In the genomic region with DNA sequence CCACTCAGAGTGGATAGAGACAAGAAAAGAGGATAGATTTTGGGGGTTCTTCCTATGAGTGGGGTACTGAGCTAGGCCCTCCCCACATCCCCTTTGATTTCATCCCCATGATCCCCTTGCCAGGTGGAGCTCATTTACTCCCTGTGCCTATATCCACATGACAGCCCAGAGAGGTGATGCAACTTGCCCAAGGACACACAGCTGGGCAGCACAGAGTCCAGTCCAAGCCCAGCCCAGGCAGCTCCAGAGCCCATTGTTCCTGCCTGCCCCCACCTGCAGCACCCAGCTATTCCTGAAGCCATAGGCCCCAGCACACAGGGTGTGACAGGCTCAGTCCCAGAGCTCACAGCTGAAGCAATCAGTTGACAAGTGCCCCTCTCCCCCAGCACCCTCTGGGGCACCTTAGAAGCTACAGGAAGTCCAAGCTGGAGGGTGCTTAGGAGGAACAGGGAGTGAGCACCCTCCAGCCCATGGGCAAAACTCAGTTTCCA, we compare ENCODE assay signal across 17 cellular contexts. TPM values are rescaled to one million over a fixed set of nuclear protein-coding genes. Genes with fewer than 3 reads are reported as not detected.
DNase-seq lines count a peak whose midpoint lies in the region; ATAC-seq and TF ChIP-seq lines count a peak whose summit lies in the region.
"Had no signal": no experiment of that assay in that cellular context is flagged by ENCODE, and none has a peak within 500 bp of the region (broad histone marks: within the 10 kb centered on the region; RNA-seq: fewer than 3 reads in every experiment).

No MANE protein-coding gene starts in this region.

- no peak overlapping the region for H2AFZ ChIP-seq in neural progenitor cell (replicated peaks)

- no peak overlapping the region for H3K4me3 Mint-ChIP-seq in endodermal cell
- no peak overlapping the region for H3K4me3 Mint-ChIP-seq in neural progenitor cell
- H3K4me3 Mint-ChIP-seq in stimulated activated effector memory CD8-positive, alpha-beta T cell treated with anti-CD3 and anti-CD28 coated beads, Interleukin-12 subunit alpha, Interleukin-12 subunit beta, amount 100 ng/mL, for 72 hours = no peak overlapping the region
- H3K4me3 Mint-ChIP-seq: CD8-positive, alpha-beta T cell; H9 had no signal

- DNase-seq in endodermal cell (peak; percentile 25), neural progenitor cell (ENCODE audit: low spot score) (no peak), GM10248 (ENCODE audit: extremely low spot score) (no peak), NAMALWA (ENCODE audit: low spot score) (no peak), omental fat pad (ENCODE audit: low spot score) (no peak)
- no peak for DNase-seq in stimulated activated effector memory CD8-positive, alpha-beta T cell treated with anti-CD3 and anti-CD28 coated beads, Interleukin-12 subunit alpha, Interleukin-12 subunit beta, amount 100 ng/mL, for 72 hours (ENCODE audit: low spot score in 2 of 2)
- DNase-seq: 8988T; Calu3; CD8-positive, alpha-beta T cell; DMS79 treated with DMSO at 0.1 percent for 48 hours; EL; GOT3; H9 had no signal

- TF ChIP-seq CTCF in DOHH2 (IDR thresholded peaks at IDR 0.05; ENCODE audit: low read depth, low read length, poor library complexity, severe bottlenecking) (no peak), endodermal cell (conservative IDR thresholded peaks at IDR 0.05) (no peak), neural progenitor cell (IDR thresholded peaks at IDR 0.05) (no peak), GM10248 (IDR thresholded peaks at IDR 0.05; ENCODE audit: control extremely low read depth, extremely low read depth, low read depth, missing control alignments) (no peak), omental fat pad (IDR thresholded peaks at IDR 0.05) (no peak)

- H3K4me1 Mint-ChIP-seq in endodermal cell (peaks cover 3% of the 10 kb centered on the region), neural progenitor cell (peaks cover 33% of the 10 kb centered on the region)
- no peaks in the 10 kb centered on the region for H3K4me1 Mint-ChIP-seq in stimulated activated effector memory CD8-positive, alpha-beta T cell treated with anti-CD3 and anti-CD28 coated beads, Interleukin-12 subunit alpha, Interleukin-12 subunit beta, amount 100 ng/mL, for 72 hours

- no peaks in the 10 kb centered on the region for H3K79me2 ChIP-seq in DOHH2 (ENCODE audit: control insufficient read depth, low read length)
- H3K79me2 ChIP-seq in neural progenitor cell (ENCODE audit: low read depth) = no peaks in the 10 kb centered on the region

- H3K36me3 Mint-ChIP-seq in endodermal cell (ENCODE audit: low read depth) (no peaks in the 10 kb centered on the region), neural progenitor cell (no peaks in the 10 kb centered on the region)
- no peaks in the 10 kb centered on the region for H3K36me3 Mint-ChIP-seq in stimulated activated effector memory CD8-positive, alpha-beta T cell treated with anti-CD3 and anti-CD28 coated beads, Interleukin-12 subunit alpha, Interleukin-12 subunit beta, amount 100 ng/mL, for 72 hours
- H3K36me3 Mint-ChIP-seq: CD8-positive, alpha-beta T cell; IgD-negative memory B cell had no signal

- H3K27ac ChIP-seq in DOHH2 (ENCODE audit: low read depth, low read length) = no peak overlapping the region
- no peak overlapping the region for H3K27ac ChIP-seq in endodermal cell (ENCODE audit: low read depth, low read length)
- H3K27ac ChIP-seq in neural progenitor cell = peak overlapping the region; percentile 82
- H3K27ac ChIP-seq: BLaER1 treated with 17β-estradiol and CSF1 and Interleukin-3, amounts not matched to agents 10 nM and 100 nM had no signal

- H4K20me1 ChIP-seq in DOHH2 (ENCODE audit: control insufficient read depth, insufficient read depth, low read depth, low read length) (no peaks in the 10 kb centered on the region), neural progenitor cell (ENCODE audit: low read depth) (no peaks in the 10 kb centered on the region)

- H3K4me3 ChIP-seq in DOHH2 (ENCODE audit: low read length) (no peak overlapping the region), endodermal cell (ENCODE audit: low read length) (no peak overlapping the region), neural progenitor cell (no peak overlapping the region)
- H3K4me3 ChIP-seq: BLaER1 treated with 17β-estradiol and CSF1 and Interleukin-3, amounts not matched to agents 10 nM and 100 nM had no signal

- H3K9ac ChIP-seq in endodermal cell (ENCODE audit: extremely low read depth, low read length, poor library complexity, severe bottlenecking) (no peak overlapping the region), neural progenitor cell (no peak overlapping the region)
- H3K9ac ChIP-seq: BLaER1 treated with 17β-estradiol and CSF1 and Interleukin-3, amounts not matched to agents 10 nM and 100 nM had no signal

- peaks cover 9% of the 10 kb centered on the region for H3F3A ChIP-seq in DOHH2 (ENCODE audit: control insufficient read depth, insufficient read depth)
- peaks cover 27% of the 10 kb centered on the region for H3F3A ChIP-seq in neural progenitor cell (ENCODE audit: low read depth)

- H3K27me3 ChIP-seq in DOHH2 (ENCODE audit: control insufficient read depth, low read length) (no peaks in the 10 kb centered on the region), endodermal cell (ENCODE audit: control insufficient read depth, insufficient read depth, low read length, poor library complexity, severe bottlenecking) (no peaks in the 10 kb centered on the region), neural progenitor cell (no peaks in the 10 kb centered on the region)

- CTCF ChIA-PET in GM10248 (lab: Yijun Ruan, JAX) = interaction anchor here (1.9 kb wide), 1 partner anchor 12 kb away, joined by 6 read pairs; no protein-coding TSS in a partner anchor

- no peaks in the 10 kb centered on the region for H3K9me3 Mint-ChIP-seq in endodermal cell
- H3K9me3 Mint-ChIP-seq in neural progenitor cell = no peaks in the 10 kb centered on the region
- H3K9me3 Mint-ChIP-seq in stimulated activated effector memory CD8-positive, alpha-beta T cell treated with anti-CD3 and anti-CD28 coated beads, Interleukin-12 subunit alpha, Interleukin-12 subunit beta, amount 100 ng/mL, for 72 hours = no peaks in the 10 kb centered on the region
- H3K9me3 Mint-ChIP-seq: CD8-positive, alpha-beta T cell; H9; IgD-negative memory B cell had no signal

- peaks cover 80% of the 10 kb centered on the region for H3K4me1 ChIP-seq in DOHH2 (ENCODE audit: control insufficient read depth, low read length)
- H3K4me1 ChIP-seq in endodermal cell (ENCODE audit: control insufficient read depth, insufficient read depth, low read length) = no peaks in the 10 kb centered on the region
- peaks cover 40% of the 10 kb centered on the region for H3K4me1 ChIP-seq in neural progenitor cell

- ATAC-seq in stimulated activated effector memory CD8-positive, alpha-beta T cell treated with anti-CD3 and anti-CD28 coated beads, Interleukin-12 subunit alpha, Interleukin-12 subunit beta, amount 100 ng/mL, for 72 hours = peak; percentile 6
- ATAC-seq in omental fat pad (ENCODE audit: low FRiP score) = no peak
- no peak for ATAC-seq in GM18520 (IDR thresholded peaks at IDR 0.05; ENCODE audit: unreplicated experiment)
- ATAC-seq: CD8-positive, alpha-beta T cell had no signal

- no peaks in the 10 kb centered on the region for H3K9me2 ChIP-seq in DOHH2 (replicated peaks; ENCODE audit: control insufficient read depth, low read length)

- peak overlapping the region; percentile 36 for H3K4me2 ChIP-seq in DOHH2 (ENCODE audit: low read length)
- peak overlapping the region; percentile 62 for H3K4me2 ChIP-seq in neural progenitor cell

- H3K27ac Mint-ChIP-seq in endodermal cell (no peak overlapping the region), neural progenitor cell (no peak overlapping the region)
- no peak overlapping the region for H3K27ac Mint-ChIP-seq in stimulated activated effector memory CD8-positive, alpha-beta T cell treated with anti-CD3 and anti-CD28 coated beads, Interleukin-12 subunit alpha, Interleukin-12 subunit beta, amount 100 ng/mL, for 72 hours
- H3K27ac Mint-ChIP-seq: CD8-positive, alpha-beta T cell; IgD-negative memory B cell had no signal

- POLR2A ChIA-PET in GM10248 (lab: Yijun Ruan, JAX) = no interaction called here

- H3K27me3 Mint-ChIP-seq in endodermal cell (ENCODE audit: insufficient read depth) = no peaks in the 10 kb centered on the region
- H3K27me3 Mint-ChIP-seq in neural progenitor cell (ENCODE audit: insufficient read depth, low read depth) = peaks cover 14% of the 10 kb centered on the region

- H3K36me3 ChIP-seq in DOHH2 (ENCODE audit: control insufficient read depth, low read length) (no peaks in the 10 kb centered on the region), endodermal cell (ENCODE audit: control insufficient read depth, insufficient read depth, low read length) (no peaks in the 10 kb centered on the region), neural progenitor cell (no peaks in the 10 kb centered on the region)
- H3K36me3 ChIP-seq: BLaER1 treated with 17β-estradiol and CSF1 and Interleukin-3, amounts not matched to agents 10 nM and 100 nM had no signal

- no peaks in the 10 kb centered on the region for H3K9me3 ChIP-seq in DOHH2 (ENCODE audit: control insufficient read depth, insufficient read depth, low read length)
- no peaks in the 10 kb centered on the region for H3K9me3 ChIP-seq in endodermal cell (ENCODE audit: control insufficient read depth, low read length)
- no peaks in the 10 kb centered on the region for H3K9me3 ChIP-seq in neural progenitor cell (ENCODE audit: low read depth)
- H3K9me3 ChIP-seq: BLaER1 treated with 17β-estradiol and CSF1 and Interleukin-3, amounts not matched to agents 10 nM and 100 nM had no signal

RNA-seq across cellular contexts. Expression of a gene that starts 41.7 kb away (rescaled TPM):
- total RNA-seq in endodermal cell (under 1 TPM; 0.42 to 0.95 TPM), neural progenitor cell (ENCODE audit: low replicate concordance) (4.4 and 5.7 TPM in 2 replicates), omental fat pad (1 to 10 TPM in 1 of 4 donors, under 1 TPM in 3; 0.47 to 1.9 (median 0.75) TPM)
- 2.8 TPM for polyA plus RNA-seq in endodermal cell (2013, experiment 1 of 2)
- polyA plus RNA-seq in endodermal cell (2013, experiment 2 of 2) = 3.2 TPM
- total RNA-seq: Calu3; CD8-positive, alpha-beta T cell had no signal
- polyA plus RNA-seq: IgD-negative memory B cell had no signal
